In the genomic region with DNA sequence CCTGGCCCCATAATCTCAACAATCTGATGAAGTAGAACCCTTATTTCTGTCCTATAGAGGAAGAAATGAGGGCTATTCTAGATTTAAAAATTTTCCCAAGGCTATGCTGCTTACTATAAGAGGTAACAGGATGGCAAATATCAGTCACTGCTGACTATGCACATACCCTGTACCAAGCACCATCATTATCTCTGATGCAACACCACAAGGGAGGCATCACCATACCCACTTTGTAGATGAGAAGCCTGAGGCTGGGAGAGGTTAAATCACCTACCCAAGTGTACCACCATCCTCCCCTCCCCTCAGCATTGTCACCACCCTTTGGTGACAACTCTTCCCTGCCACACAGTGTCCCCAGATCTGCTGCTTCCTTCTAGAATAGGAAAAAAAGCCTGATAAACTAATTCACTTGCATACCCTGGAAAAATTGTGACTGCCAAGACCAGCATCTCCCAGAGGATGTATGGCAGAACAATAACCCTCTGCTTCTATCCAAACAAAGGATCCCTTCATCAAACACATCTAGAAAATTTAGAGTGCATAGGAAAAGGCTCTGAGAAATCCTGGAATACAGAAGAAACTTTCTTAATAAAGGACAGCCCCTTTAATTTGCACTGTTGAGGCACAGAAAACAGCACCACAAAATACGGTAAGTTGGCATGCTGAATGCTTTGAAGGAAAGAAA, we compare ENCODE assay signal across 1 cellular context.
TF ChIP-seq lines count a peak whose summit lies in the region.

No MANE protein-coding gene starts in this region.

TF ChIP-seq in HepG2, 621 proteins besides CTCF, POLR2A, EP300 and RAD21 (continued from another document):
- TF ChIP-seq MEIS2 (CRISPR knock-in tag; IDR thresholded peaks at IDR 0.05) (no peak), NCOA2 (CRISPR knock-in tag; IDR thresholded peaks at IDR 0.05) (no peak), ELF4 (CRISPR knock-in tag; IDR thresholded peaks at IDR 0.05; ENCODE audit: borderline replicate concordance) (no peak), MTF1 (CRISPR knock-in tag; IDR thresholded peaks at IDR 0.05) (no peak), YEATS2 (CRISPR knock-in tag; IDR thresholded peaks at IDR 0.05; ENCODE audit: borderline replicate concordance) (no peak), ZNF788 (CRISPR knock-in tag; IDR thresholded peaks at IDR 0.05; ENCODE audit: borderline replicate concordance) (no peak), ZNF703 (CRISPR knock-in tag; IDR thresholded peaks at IDR 0.05; ENCODE audit: borderline replicate concordance) (no peak), PHF21A (CRISPR knock-in tag; IDR thresholded peaks at IDR 0.05) (no peak), ZNF354B (CRISPR knock-in tag; IDR thresholded peaks at IDR 0.05) (no peak)
- TF ChIP-seq, protein P1, sequence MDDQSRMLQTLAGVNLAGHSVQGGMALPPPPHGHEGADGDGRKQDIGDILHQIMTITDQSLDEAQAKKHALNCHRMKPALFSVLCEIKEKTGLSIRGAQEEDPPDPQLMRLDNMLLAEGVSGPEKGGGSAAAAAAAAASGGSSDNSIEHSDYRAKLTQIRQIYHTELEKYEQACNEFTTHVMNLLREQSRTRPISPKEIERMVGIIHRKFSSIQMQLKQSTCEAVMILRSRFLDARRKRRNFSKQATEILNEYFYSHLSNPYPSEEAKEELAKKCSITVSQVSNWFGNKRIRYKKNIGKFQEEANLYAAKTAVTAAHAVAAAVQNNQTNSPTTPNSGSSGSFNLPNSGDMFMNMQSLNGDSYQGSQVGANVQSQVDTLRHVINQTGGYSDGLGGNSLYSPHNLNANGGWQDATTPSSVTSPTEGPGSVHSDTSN (CRISPR knock-in tag; IDR thresholded peaks at IDR 0.05; ENCODE audit: borderline replicate concordance): no peak
- TF ChIP-seq, protein P2, sequence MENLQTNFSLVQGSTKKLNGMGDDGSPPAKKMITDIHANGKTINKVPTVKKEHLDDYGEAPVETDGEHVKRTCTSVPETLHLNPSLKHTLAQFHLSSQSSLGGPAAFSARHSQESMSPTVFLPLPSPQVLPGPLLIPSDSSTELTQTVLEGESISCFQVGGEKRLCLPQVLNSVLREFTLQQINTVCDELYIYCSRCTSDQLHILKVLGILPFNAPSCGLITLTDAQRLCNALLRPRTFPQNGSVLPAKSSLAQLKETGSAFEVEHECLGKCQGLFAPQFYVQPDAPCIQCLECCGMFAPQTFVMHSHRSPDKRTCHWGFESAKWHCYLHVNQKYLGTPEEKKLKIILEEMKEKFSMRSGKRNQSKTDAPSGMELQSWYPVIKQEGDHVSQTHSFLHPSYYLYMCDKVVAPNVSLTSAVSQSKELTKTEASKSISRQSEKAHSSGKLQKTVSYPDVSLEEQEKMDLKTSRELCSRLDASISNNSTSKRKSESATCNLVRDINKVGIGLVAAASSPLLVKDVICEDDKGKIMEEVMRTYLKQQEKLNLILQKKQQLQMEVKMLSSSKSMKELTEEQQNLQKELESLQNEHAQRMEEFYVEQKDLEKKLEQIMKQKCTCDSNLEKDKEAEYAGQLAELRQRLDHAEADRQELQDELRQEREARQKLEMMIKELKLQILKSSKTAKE (CRISPR knock-in tag; IDR thresholded peaks at IDR 0.05; ENCODE audit: borderline replicate concordance): no peak
- TF ChIP-seq, protein P3, sequence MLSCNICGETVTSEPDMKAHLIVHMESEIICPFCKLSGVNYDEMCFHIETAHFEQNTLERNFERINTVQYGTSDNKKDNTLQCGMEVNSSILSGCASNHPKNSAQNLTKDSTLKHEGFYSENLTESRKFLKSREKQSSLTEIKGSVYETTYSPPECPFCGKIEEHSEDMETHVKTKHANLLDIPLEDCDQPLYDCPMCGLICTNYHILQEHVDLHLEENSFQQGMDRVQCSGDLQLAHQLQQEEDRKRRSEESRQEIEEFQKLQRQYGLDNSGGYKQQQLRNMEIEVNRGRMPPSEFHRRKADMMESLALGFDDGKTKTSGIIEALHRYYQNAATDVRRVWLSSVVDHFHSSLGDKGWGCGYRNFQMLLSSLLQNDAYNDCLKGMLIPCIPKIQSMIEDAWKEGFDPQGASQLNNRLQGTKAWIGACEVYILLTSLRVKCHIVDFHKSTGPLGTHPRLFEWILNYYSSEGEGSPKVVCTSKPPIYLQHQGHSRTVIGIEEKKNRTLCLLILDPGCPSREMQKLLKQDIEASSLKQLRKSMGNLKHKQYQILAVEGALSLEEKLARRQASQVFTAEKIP (CRISPR knock-in tag; IDR thresholded peaks at IDR 0.05; ENCODE audit: borderline replicate concordance): no peak
TF ChIP-seq in HepG2: peak in this region for 0.
